Comparison of ENCODE assay signal across 29 cellular contexts in the genomic region with DNA sequence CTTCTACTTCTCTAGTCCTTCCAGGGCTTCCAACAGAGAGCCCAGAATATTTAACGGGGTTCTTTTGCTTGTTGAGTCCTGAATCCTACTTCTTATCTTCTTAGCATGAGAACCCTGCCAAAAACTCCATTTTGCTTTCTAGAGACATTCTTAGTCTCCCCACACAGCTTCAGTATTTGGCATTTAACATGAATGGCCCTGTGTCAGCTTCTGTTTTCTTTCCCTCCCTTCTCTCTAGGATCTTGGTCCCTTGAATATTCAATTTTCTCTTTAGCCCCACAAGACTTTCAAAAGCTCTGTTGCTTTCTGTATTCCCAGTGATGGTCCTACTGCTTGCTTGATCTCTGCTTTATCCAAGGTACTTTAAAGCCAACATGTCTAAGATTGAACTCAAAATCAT.
"Had no signal": no experiment of that assay in that cellular context is flagged by ENCODE, and none has a peak within 500 bp of the region (broad histone marks: within the 10 kb centered on the region; RNA-seq: fewer than 3 reads in every experiment).

No MANE protein-coding gene starts in this region.

- H3K4me3 Mint-ChIP-seq: natural killer cell; nephron; neural progenitor cell; stimulated activated memory B cell treated with anti-CD40 and anti-IgM and Interleukin-4, amounts not matched to agents 10 μg/mL and 1 μg/mL and 100 μg/mL, for 72 hours; stimulated activated naive CD8-positive, alpha-beta T cell treated with anti-CD3 and anti-CD28 coated beads, Interleukin-15, Interleukin-2, amounts not matched to agents 100 ng/mL and 50 ng/mL, for 24 hours had no signal

- H3K4me2 ChIP-seq: neural progenitor cell had no signal

- ATAC-seq: natural killer cell; psoas muscle; right cardiac atrium; right lobe of liver; stimulated activated memory B cell treated with anti-CD40 and anti-IgM and Interleukin-4, amounts not matched to agents 10 μg/mL and 1 μg/mL and 100 μg/mL, for 72 hours had no signal

- H3K36me3 ChIP-seq: neural progenitor cell, ovary, right lobe of liver, stomach, thoracic aorta, thyroid gland, upper lobe of left lung, vagina had no signal

- H3K27me3 Mint-ChIP-seq: progenitor cell of endocrine pancreas; stimulated activated memory B cell treated with anti-CD40 and anti-IgM and Interleukin-4, amounts not matched to agents 10 μg/mL and 1 μg/mL and 100 μg/mL, for 72 hours; stimulated activated naive CD8-positive, alpha-beta T cell treated with anti-CD3 and anti-CD28 coated beads, Interleukin-15, Interleukin-2, amounts not matched to agents 100 ng/mL and 50 ng/mL, for 24 hours had no signal

- H3K4me3 ChIP-seq: neural progenitor cell, ovary, psoas muscle, right lobe of liver, sigmoid colon, spleen, stomach, thoracic aorta, thyroid gland, tibial nerve, upper lobe of left lung, vagina had no signal

- H3K27ac ChIP-seq: neural progenitor cell, ovary, parathyroid adenoma, psoas muscle, right lobe of liver, sigmoid colon, spleen, stomach, thoracic aorta, thyroid gland, tibial nerve, upper lobe of left lung, vagina had no signal

- H3K9me3 ChIP-seq: ovary, psoas muscle, right lobe of liver, sigmoid colon, spleen, stomach, thoracic aorta, thyroid gland, upper lobe of left lung, vagina had no signal

- H3K9me3 Mint-ChIP-seq: natural killer cell; neural progenitor cell; stimulated activated memory B cell treated with anti-CD40 and anti-IgM and Interleukin-4, amounts not matched to agents 10 μg/mL and 1 μg/mL and 100 μg/mL, for 72 hours; stimulated activated naive CD8-positive, alpha-beta T cell treated with anti-CD3 and anti-CD28 coated beads, Interleukin-15, Interleukin-2, amounts not matched to agents 100 ng/mL and 50 ng/mL, for 24 hours had no signal

- H3K36me3 Mint-ChIP-seq: natural killer cell, neural progenitor cell had no signal

- H3K9ac ChIP-seq: neural progenitor cell, parathyroid adenoma had no signal

- H3K4me1 ChIP-seq: neural progenitor cell, parathyroid adenoma, right lobe of liver, spleen, stomach, thyroid gland, upper lobe of left lung, vagina had no signal

- H2AFZ ChIP-seq: neural progenitor cell, parathyroid adenoma had no signal

- H3K4me1 Mint-ChIP-seq: nephron; neural progenitor cell; stimulated activated memory B cell treated with anti-CD40 and anti-IgM and Interleukin-4, amounts not matched to agents 10 μg/mL and 1 μg/mL and 100 μg/mL, for 72 hours had no signal

- H3K79me2 ChIP-seq: parathyroid adenoma had no signal

- DNase-seq: natural killer cell; occipital lobe; ovary; posterior cingulate gyrus; psoas muscle; right cardiac atrium; right lobe of liver; sigmoid colon; small intestine; spleen; stimulated activated CD4-positive, alpha-beta T cell treated with anti-CD3 and anti-CD28 coated beads, Interleukin-12 subunit alpha, Interleukin-12 subunit beta, amount 100 ng/mL, for 4 hours; stimulated activated CD4-positive, alpha-beta T cell treated with anti-CD3 and anti-CD28 coated beads, Interleukin-1b, Interleukin-23, amount 100 ng/mL, for 48 hours; stimulated activated CD4-positive, alpha-beta T cell treated with anti-CD3 and anti-CD28 coated beads, Interleukin-4, amount 100 ng/mL, for 1 hour; stimulated activated CD4-positive, alpha-beta T cell treated with anti-CD3 and anti-CD28 coated beads, Interleukin-4, amount 100 ng/mL, for 4 hours; stimulated activated CD8-positive, alpha-beta memory T cell treated with anti-CD3 and anti-CD28 coated beads, Interleukin-4, amount 100 ng/mL, for 48 hours; stimulated activated naive CD4-positive, alpha-beta T cell treated with Interleukin-2 at 50 U/mL for 16 hours; stomach; thyroid gland; trophoblast cell; upper lobe of left lung had no signal

- H3K27ac Mint-ChIP-seq: natural killer cell; nephron; neural progenitor cell; progenitor cell of endocrine pancreas; stimulated activated memory B cell treated with anti-CD40 and anti-IgM and Interleukin-4, amounts not matched to agents 10 μg/mL and 1 μg/mL and 100 μg/mL, for 72 hours; stimulated activated naive CD8-positive, alpha-beta T cell treated with anti-CD3 and anti-CD28 coated beads, Interleukin-15, Interleukin-2, amounts not matched to agents 100 ng/mL and 50 ng/mL, for 24 hours had no signal

- H3K27me3 ChIP-seq: neural progenitor cell, ovary, right lobe of liver, sigmoid colon, spleen, stomach, thyroid gland, tibial nerve, upper lobe of left lung, vagina had no signal
